25 cellular contexts compared by ENCODE assay signal in the genomic region with DNA sequence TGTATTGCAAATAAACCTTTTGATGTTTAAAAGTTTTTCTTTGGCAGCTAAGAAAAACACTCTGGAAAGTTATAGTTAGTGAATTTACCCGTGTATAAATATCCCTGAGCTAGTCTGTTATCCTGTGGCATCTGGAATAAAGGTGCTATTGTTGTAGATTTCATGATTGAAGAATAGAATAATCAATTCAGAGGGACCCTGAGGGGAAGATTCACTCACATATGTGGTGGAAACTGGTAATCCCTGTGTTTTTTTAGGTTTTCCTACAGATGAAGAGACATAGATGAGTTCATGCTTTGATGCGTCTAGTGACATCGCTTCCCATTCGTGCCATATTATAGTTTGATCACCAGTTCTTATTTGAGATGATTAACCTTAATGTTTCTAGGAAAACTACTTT.
DNase-seq lines count a peak whose midpoint lies in the region; ATAC-seq, FAIRE-seq and TF ChIP-seq lines count a peak whose summit lies in the region.
"Had no signal": no experiment of that assay in that cellular context is flagged by ENCODE, and none has a peak within 500 bp of the region (broad histone marks: within the 10 kb centered on the region; RNA-seq: fewer than 3 reads in every experiment).

No MANE protein-coding gene starts in this region.

- no peak overlapping the region for H3K27ac ChIP-seq in neural progenitor cell
- H3K27ac ChIP-seq in esophagus muscularis mucosa (replicated peaks in 1 of 4) = no peak overlapping the region
- H3K27ac ChIP-seq: BLaER1 had no signal

- intact Hi-C loops in activated CD4-positive, alpha-beta memory T cell treated with anti-CD3 and anti-CD28 coated beads for 36 hours (cut with micrococcal nuclease) = no loop called here
- intact Hi-C loops in esophagus muscularis mucosa (cut with DNase I) = no loop called here

- peak; percentile 28 for DNase-seq in RPMI7951 (ENCODE audit: low read depth)
- DNase-seq in bronchial epithelial cell (ENCODE audit: low read depth) = no peak
- DNase-seq in mesothelial cell of epicardium (ENCODE audit: low spot score in 2 of 2, unreplicated experiment in 2 of 2) = no peak
- no peak for DNase-seq in neural progenitor cell (ENCODE audit: low spot score)
- no peak for DNase-seq in activated CD4-positive, alpha-beta memory T cell treated with anti-CD3 and anti-CD28 coated beads for 36 hours
- DNase-seq in nephron progenitor cell = no peak
- DNase-seq in esophagus muscularis mucosa (ENCODE audit: extremely low spot score) = no peak
- DNase-seq: 8988T; ACHN; BE2C; C1 segment of cervical spinal cord; Caco-2; Calu3; CD4-positive, alpha-beta memory T cell; CD4-positive, CD25-positive, alpha-beta regulatory T cell; CD8-positive, alpha-beta memory T cell; DMS79 treated with DMSO at 0.1 percent for 48 hours; GF-D8 had no signal

- ATAC-seq in GM18858 (IDR thresholded peaks at IDR 0.05; ENCODE audit: unreplicated experiment) = no peak

- peaks cover 4% of the 10 kb centered on the region for H3K9me3 Mint-ChIP-seq in mesothelial cell of epicardium
- H3K9me3 Mint-ChIP-seq in neural progenitor cell = no peaks in the 10 kb centered on the region
- H3K9me3 Mint-ChIP-seq in activated CD4-positive, alpha-beta memory T cell treated with anti-CD3 and anti-CD28 coated beads for 36 hours = peaks cover 3% of the 10 kb centered on the region
- no peaks in the 10 kb centered on the region for H3K9me3 Mint-ChIP-seq in nephron progenitor cell

- H3K4me3 Mint-ChIP-seq in mesothelial cell of epicardium = no peak overlapping the region
- no peak overlapping the region for H3K4me3 Mint-ChIP-seq in neural progenitor cell
- H3K4me3 Mint-ChIP-seq in activated CD4-positive, alpha-beta memory T cell treated with anti-CD3 and anti-CD28 coated beads for 36 hours = no peak overlapping the region
- no peak overlapping the region for H3K4me3 Mint-ChIP-seq in nephron progenitor cell
- H3K4me3 Mint-ChIP-seq: CD14-positive monocyte; CD4-positive, alpha-beta memory T cell; CD4-positive, CD25-positive, alpha-beta regulatory T cell; CD8-positive, alpha-beta memory T cell had no signal

- CTCF ChIA-PET in activated CD4-positive, alpha-beta memory T cell treated with anti-CD3 and anti-CD28 coated beads for 36 hours (lab: Charles Lee) = no interaction called here

- no peaks in the 10 kb centered on the region for H3K36me3 Mint-ChIP-seq in mesothelial cell of epicardium
- H3K36me3 Mint-ChIP-seq in neural progenitor cell = no peaks in the 10 kb centered on the region
- no peaks in the 10 kb centered on the region for H3K36me3 Mint-ChIP-seq in activated CD4-positive, alpha-beta memory T cell treated with anti-CD3 and anti-CD28 coated beads for 36 hours
- H3K36me3 Mint-ChIP-seq in nephron progenitor cell (ENCODE audit: low read depth) = no peaks in the 10 kb centered on the region
- H3K36me3 Mint-ChIP-seq: CD14-positive monocyte; CD4-positive, alpha-beta memory T cell; CD4-positive, CD25-positive, alpha-beta regulatory T cell; CD8-positive, alpha-beta memory T cell had no signal

- TF ChIP-seq CTCF in bronchial epithelial cell (IDR thresholded peaks at IDR 0.05; ENCODE audit: insufficient read depth, low read length, severe bottlenecking) = no peak
- TF ChIP-seq CTCF in mesothelial cell of epicardium (IDR thresholded peaks at IDR 0.05; ENCODE audit: unreplicated experiment) = no peak
- TF ChIP-seq CTCF in neural progenitor cell (IDR thresholded peaks at IDR 0.05) = no peak
- TF ChIP-seq CTCF in nephron progenitor cell (IDR thresholded peaks at IDR 0.05) = no peak
- TF ChIP-seq CTCF in esophagus muscularis mucosa (IDR thresholded peaks at IDR 0.05) = no peak

- H3K27me3 ChIP-seq in bronchial epithelial cell (ENCODE audit: control insufficient read depth, insufficient read depth, low read length) (no peaks in the 10 kb centered on the region), neural progenitor cell (no peaks in the 10 kb centered on the region), esophagus muscularis mucosa (no peaks in the 10 kb centered on the region)
- H3K27me3 ChIP-seq: BE2C, BLaER1 had no signal

- H3K79me2 ChIP-seq in neural progenitor cell (ENCODE audit: low read depth) = no peaks in the 10 kb centered on the region

- H3K36me3 ChIP-seq in bronchial epithelial cell (ENCODE audit: control insufficient read depth, insufficient read depth, low read length) = no peaks in the 10 kb centered on the region
- no peaks in the 10 kb centered on the region for H3K36me3 ChIP-seq in neural progenitor cell
- H3K36me3 ChIP-seq in esophagus muscularis mucosa = no peaks in the 10 kb centered on the region
- H3K36me3 ChIP-seq: BE2C, BLaER1 had no signal

- TF ChIP-seq EP300 in esophagus muscularis mucosa (IDR thresholded peaks at IDR 0.05) = no peak

- no peaks in the 10 kb centered on the region for H4K20me1 ChIP-seq in neural progenitor cell (ENCODE audit: low read depth)
- H4K20me1 ChIP-seq: BLaER1 had no signal

- FAIRE-seq in bronchial epithelial cell (lab: Jason Lieb, UNC) = peak; percentile 40
- FAIRE-seq: A204.1, D721Med, G401.6, GM12891 had no signal

- H3K9ac ChIP-seq in neural progenitor cell = no peak overlapping the region
- H3K9ac ChIP-seq: BLaER1 had no signal

- no peak overlapping the region for H2AFZ ChIP-seq in neural progenitor cell (replicated peaks)

- 90% methylated on average over 4 of the region's 4 CpGs for WGBS in esophagus muscularis mucosa

- peaks cover 40% of the 10 kb centered on the region for H3K4me1 Mint-ChIP-seq in mesothelial cell of epicardium
- H3K4me1 Mint-ChIP-seq in neural progenitor cell = peaks cover 4% of the 10 kb centered on the region
- no peaks in the 10 kb centered on the region for H3K4me1 Mint-ChIP-seq in activated CD4-positive, alpha-beta memory T cell treated with anti-CD3 and anti-CD28 coated beads for 36 hours (ENCODE audit: low read depth)
- peaks cover 10% of the 10 kb centered on the region for H3K4me1 Mint-ChIP-seq in nephron progenitor cell
- H3K4me1 Mint-ChIP-seq: CD14-positive monocyte; CD4-positive, alpha-beta memory T cell; CD4-positive, CD25-positive, alpha-beta regulatory T cell; CD8-positive, alpha-beta memory T cell had no signal

- H3K4me2 ChIP-seq in neural progenitor cell = no peak overlapping the region
- H3K4me2 ChIP-seq: BLaER1 had no signal

- no peak overlapping the region for H3K4me3 ChIP-seq in bronchial epithelial cell (ENCODE audit: low read depth, low read length)
- no peak overlapping the region for H3K4me3 ChIP-seq in neural progenitor cell
- H3K4me3 ChIP-seq in esophagus muscularis mucosa = no peak overlapping the region
- H3K4me3 ChIP-seq: BLaER1 had no signal

- H3K27me3 Mint-ChIP-seq in mesothelial cell of epicardium (ENCODE audit: low read depth) (no peaks in the 10 kb centered on the region), neural progenitor cell (ENCODE audit: insufficient read depth, low read depth) (no peaks in the 10 kb centered on the region), nephron progenitor cell (ENCODE audit: low read depth, poor library complexity) (no peaks in the 10 kb centered on the region)
- H3K27me3 Mint-ChIP-seq in activated CD4-positive, alpha-beta memory T cell treated with anti-CD3 and anti-CD28 coated beads for 36 hours = no peaks in the 10 kb centered on the region
- H3K27me3 Mint-ChIP-seq: CD4-positive, alpha-beta memory T cell; CD4-positive, CD25-positive, alpha-beta regulatory T cell; CD8-positive, alpha-beta memory T cell had no signal

- H3K9me3 ChIP-seq in neural progenitor cell (ENCODE audit: low read depth) (no peaks in the 10 kb centered on the region), esophagus muscularis mucosa (no peaks in the 10 kb centered on the region)
- H3K9me3 ChIP-seq: BE2C, BLaER1, Caco-2 had no signal

- peak overlapping the region; percentile 86 for H3K27ac Mint-ChIP-seq in mesothelial cell of epicardium
- peak overlapping the region; percentile 34 for H3K27ac Mint-ChIP-seq in neural progenitor cell
- no peak overlapping the region for H3K27ac Mint-ChIP-seq in activated CD4-positive, alpha-beta memory T cell treated with anti-CD3 and anti-CD28 coated beads for 36 hours
- H3K27ac Mint-ChIP-seq in nephron progenitor cell = no peak overlapping the region
- H3K27ac Mint-ChIP-seq: CD14-positive monocyte; CD4-positive, alpha-beta memory T cell; CD4-positive, CD25-positive, alpha-beta regulatory T cell; CD8-positive, alpha-beta memory T cell had no signal

- H3K4me1 ChIP-seq in neural progenitor cell (peaks cover 12% of the 10 kb centered on the region), esophagus muscularis mucosa (no peaks in the 10 kb centered on the region)
- H3K4me1 ChIP-seq: BE2C, BLaER1, Caco-2 had no signal

- TF ChIP-seq POLR2A in esophagus muscularis mucosa (IDR thresholded peaks at IDR 0.05; ENCODE audit: low read depth) = no peak

- POLR2A ChIA-PET in activated CD4-positive, alpha-beta memory T cell treated with anti-CD3 and anti-CD28 coated beads for 36 hours (lab: Charles Lee) = no interaction called here

- no peaks in the 10 kb centered on the region for H3F3A ChIP-seq in neural progenitor cell (ENCODE audit: low read depth)

Comparison
In these comparisons a context has a peak if more than half of its experiments do, and no peak if none do; other contexts are left out.
1. H3K27ac Mint-ChIP-seq: peak in mesothelial cell of epicardium (single experiment) and neural progenitor cell (single experiment); none in activated CD4-positive, alpha-beta memory T cell treated with anti-CD3 and anti-CD28 coated beads for 36 hours (single experiment) and nephron progenitor cell (single experiment).